ENCODE assay signal across 19 cellular contexts in the genomic region with DNA sequence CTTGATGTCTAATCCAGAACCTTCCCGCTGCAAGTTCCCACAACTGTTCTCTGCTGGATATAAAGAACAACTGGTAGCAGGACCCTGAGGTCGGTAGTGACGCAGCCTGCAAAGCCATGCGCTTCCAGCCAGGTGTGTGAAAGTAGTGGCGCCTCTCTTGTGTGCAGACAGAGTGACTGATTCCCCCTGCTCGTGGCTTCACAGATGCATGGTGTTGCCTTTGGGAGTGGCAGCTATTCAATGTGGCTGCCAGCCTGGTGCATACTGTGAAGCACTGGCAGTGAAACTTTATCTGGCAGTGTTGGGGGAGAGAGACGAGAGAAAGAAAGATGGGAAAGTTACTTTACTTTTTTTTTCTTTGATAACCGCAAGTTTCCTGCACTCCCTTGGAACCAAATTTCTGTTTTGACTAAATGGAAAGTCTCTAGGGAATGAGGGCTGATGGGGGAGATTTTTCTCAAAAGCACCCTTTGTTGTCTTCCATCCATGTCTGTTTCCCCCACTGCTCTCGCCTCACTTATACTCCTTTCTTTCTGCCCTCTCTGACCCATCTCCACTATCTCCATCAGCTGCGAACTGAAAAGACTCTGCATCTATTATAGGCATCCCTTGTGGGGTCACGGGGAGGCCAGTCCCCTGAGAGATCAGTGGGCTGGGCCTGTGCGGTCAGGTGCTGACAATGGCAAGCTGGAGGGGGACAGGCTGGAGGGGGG.
A peak's percentile ranks its signal among the peaks of the same experiment; 100 is the strongest.
DNase-seq lines count a peak whose midpoint lies in the region; ATAC-seq and TF ChIP-seq lines count a peak whose summit lies in the region.
"Had no signal": no experiment of that assay in that cellular context is flagged by ENCODE, and none has a peak within 500 bp of the region (broad histone marks: within the 10 kb centered on the region; RNA-seq: fewer than 3 reads in every experiment).

No MANE protein-coding gene starts in this region.

- no peaks in the 10 kb centered on the region for H3K27me3 ChIP-seq in vagina
- H3K27me3 ChIP-seq: esophagus muscularis mucosa, SJCRH30 had no signal

- H3K4me3 Mint-ChIP-seq in stimulated activated naive B cell treated with anti-CD40 and anti-IgM and Interleukin-4, amounts not matched to agents 10 μg/mL and 1 μg/mL and 100 μg/mL, for 72 hours = no peak overlapping the region
- H3K4me3 Mint-ChIP-seq: activated CD4-positive, alpha-beta memory T cell treated with anti-CD3 and anti-CD28 coated beads for 36 hours had no signal

- H3K27ac Mint-ChIP-seq in stimulated activated naive B cell treated with anti-CD40 and anti-IgM and Interleukin-4, amounts not matched to agents 10 μg/mL and 1 μg/mL and 100 μg/mL, for 72 hours = no peak overlapping the region
- H3K27ac Mint-ChIP-seq: activated CD4-positive, alpha-beta memory T cell treated with anti-CD3 and anti-CD28 coated beads for 36 hours had no signal

- H3K36me3 Mint-ChIP-seq in stimulated activated naive B cell treated with anti-CD40 and anti-IgM and Interleukin-4, amounts not matched to agents 10 μg/mL and 1 μg/mL and 100 μg/mL, for 72 hours = peaks cover 0 to 4% of the 10 kb centered on the region in 2 donors

- peaks cover 4 to 11% of the 10 kb centered on the region in 2 donors for H3K27me3 Mint-ChIP-seq in stimulated activated naive B cell treated with anti-CD40 and anti-IgM and Interleukin-4, amounts not matched to agents 10 μg/mL and 1 μg/mL and 100 μg/mL, for 72 hours

- intact Hi-C loops in vagina (cut with DNase I) = no loop called here

- DNase-seq in foreskin melanocyte (peak; percentile 77), dermis blood vessel endothelial cell (no peak), vagina (ENCODE audit: extremely low spot score in 2 of 2) (no peak)
- DNase-seq in stimulated activated naive B cell treated with anti-CD40 and anti-IgM and Interleukin-4, amounts not matched to agents 10 μg/mL and 1 μg/mL and 100 μg/mL, for 72 hours = no peak
- DNase-seq: activated CD4-positive, alpha-beta memory T cell treated with anti-CD3 and anti-CD28 coated beads for 36 hours; activated naive CD4-positive, alpha-beta T cell; activated T-cell treated with anti-CD3 and anti-CD28 coated beads for 4 hours; amniotic stem cell; central memory CD4-positive, alpha-beta T cell; effector CD4-positive, alpha-beta T cell; NCI-H82; nucleus accumbens had no signal

- H3K4me1 Mint-ChIP-seq in stimulated activated naive B cell treated with anti-CD40 and anti-IgM and Interleukin-4, amounts not matched to agents 10 μg/mL and 1 μg/mL and 100 μg/mL, for 72 hours = peaks cover 0 to 9% of the 10 kb centered on the region in 2 donors

- ATAC-seq in GM21367 (IDR thresholded peaks at IDR 0.05; ENCODE audit: unreplicated experiment) (peak; percentile 64), HG03558 (IDR thresholded peaks at IDR 0.05; ENCODE audit: extremely low read depth, unreplicated experiment) (peak; percentile 37), GM19397 (IDR thresholded peaks at IDR 0.05; ENCODE audit: unreplicated experiment) (no peak)
- peak; percentile 31 to 36 for ATAC-seq in stimulated activated naive B cell treated with anti-CD40 and anti-IgM and Interleukin-4, amounts not matched to agents 10 μg/mL and 1 μg/mL and 100 μg/mL, for 72 hours (replicated peaks)
- ATAC-seq: left lobe of liver had no signal

- H3K9me3 Mint-ChIP-seq in stimulated activated naive B cell treated with anti-CD40 and anti-IgM and Interleukin-4, amounts not matched to agents 10 μg/mL and 1 μg/mL and 100 μg/mL, for 72 hours = peaks cover 9 to 16% of the 10 kb centered on the region in 2 donors

- H3K4me1 ChIP-seq in vagina = no peaks in the 10 kb centered on the region
- H3K4me1 ChIP-seq: esophagus muscularis mucosa had no signal

- TF ChIP-seq POLR2A in vagina (IDR thresholded peaks at IDR 0.05) = no peak

- H3K36me3 ChIP-seq in vagina = no peaks in the 10 kb centered on the region
- H3K36me3 ChIP-seq: esophagus muscularis mucosa, SJCRH30, thoracic aorta had no signal

- no peaks in the 10 kb centered on the region for H3K9me3 ChIP-seq in vagina

- H3K4me3 ChIP-seq in vagina = no peak overlapping the region
- H3K4me3 ChIP-seq: esophagus muscularis mucosa, SJCRH30, thoracic aorta had no signal

- TF ChIP-seq CTCF in vagina (IDR thresholded peaks at IDR 0.05) = no peak

- H3K27ac ChIP-seq in vagina = no peak overlapping the region
- H3K27ac ChIP-seq: esophagus muscularis mucosa, SJCRH30 had no signal
